Comparison of ENCODE assay signal across 1 cellular context in genomic region chr11:5808500-5809121, GRCh38.
TF ChIP-seq lines count a peak whose summit lies in the region.

Gene OR52N2 (plus strand): TSS chr11:5808924. CDS start chr11:5820336, 11,412 bp downstream.

TF ChIP-seq in WTC11, 78 proteins besides CTCF, POLR2A, EP300 and RAD21 (continued from another document):
- no peak for TF ChIP-seq ATF1 (CRISPR knock-in tag; IDR thresholded peaks at IDR 0.05)
